ENCODE assay signal across 16 cellular contexts in genomic region chr2:602571-603366, GRCh38.
DNase-seq lines count a peak whose midpoint lies in the region; ATAC-seq and TF ChIP-seq lines count a peak whose summit lies in the region.
"Had no signal": no experiment of that assay in that cellular context is flagged by ENCODE, and none has a peak within 500 bp of the region (broad histone marks: within the 10 kb centered on the region; RNA-seq: fewer than 3 reads in every experiment).

No MANE protein-coding gene starts in this region.

- no peak for TF ChIP-seq RAD21 in SK-N-SH (IDR thresholded peaks at IDR 0.05; ENCODE audit: low read length)

- ATAC-seq in SK-N-SH treated with all-trans-retinoic acid at 6 μM for 48 hours (no peak), natural killer cell (no peak), HG03439 (IDR thresholded peaks at IDR 0.05; ENCODE audit: unreplicated experiment) (no peak)
- ATAC-seq: K562 had no signal

- H3K9ac ChIP-seq in SK-N-SH, result no peak overlapping the region
- no peak overlapping the region for H3K9ac ChIP-seq in endodermal cell (ENCODE audit: extremely low read depth, low read length, poor library complexity, severe bottlenecking)
- no peak overlapping the region for H3K9ac ChIP-seq in colonic mucosa (ENCODE audit: low read depth in 2 of 2, low read length in 2 of 2)
- H3K9ac ChIP-seq: BLaER1 treated with 17β-estradiol and CSF1 and Interleukin-3, amounts not matched to agents 10 nM and 100 nM had no signal

- no peak overlapping the region for H3K4me3 ChIP-seq in SK-N-SH (ENCODE audit: low read depth in 2 of 2, low read length in 1 of 2)
- H3K4me3 ChIP-seq in endodermal cell (ENCODE audit: low read length), result no peak overlapping the region
- H3K4me3 ChIP-seq in colonic mucosa, result no peak overlapping the region
- H3K4me3 ChIP-seq: BLaER1 treated with 17β-estradiol and CSF1 and Interleukin-3, amounts not matched to agents 10 nM and 100 nM; HAP-1; K562 had no signal

- H3K4me1 Mint-ChIP-seq in endodermal cell, result no peaks in the 10 kb centered on the region
- H3K4me1 Mint-ChIP-seq in natural killer cell, result no peaks in the 10 kb centered on the region

- no peak overlapping the region for H2AFZ ChIP-seq in SK-N-SH (ENCODE audit: low read depth)

- no peak overlapping the region for H3K27ac Mint-ChIP-seq in endodermal cell
- H3K27ac Mint-ChIP-seq in natural killer cell, result no peak overlapping the region

- H3K9me3 Mint-ChIP-seq in endodermal cell, result no peaks in the 10 kb centered on the region
- no peaks in the 10 kb centered on the region for H3K9me3 Mint-ChIP-seq in natural killer cell

- POLR2A ChIA-PET in SK-N-SH (lab: Yijun Ruan, JAX), result interaction anchor here (0.5 kb wide), 1 partner anchor 60 kb away, joined by 3 read pairs; no protein-coding TSS in a partner anchor

- H3K9me2 ChIP-seq in SK-N-SH, result no peaks in the 10 kb centered on the region

- no peaks in the 10 kb centered on the region for H3K79me2 ChIP-seq in SK-N-SH (ENCODE audit: insufficient read depth)

- H3K27me3 ChIP-seq in SK-N-SH (ENCODE audit: insufficient read depth) (no peaks in the 10 kb centered on the region), endodermal cell (ENCODE audit: control insufficient read depth, insufficient read depth, low read length, poor library complexity, severe bottlenecking) (no peaks in the 10 kb centered on the region), colonic mucosa (no peaks in the 10 kb centered on the region)
- H3K27me3 ChIP-seq: BLaER1 treated with 17β-estradiol and CSF1 and Interleukin-3, amounts not matched to agents 10 nM and 100 nM had no signal

- H3K27ac ChIP-seq in SK-N-SH (ENCODE audit: low read depth in 2 of 2, low read length in 1 of 2) (no peak overlapping the region), endodermal cell (ENCODE audit: low read depth, low read length) (no peak overlapping the region), colonic mucosa (no peak overlapping the region)
- H3K27ac ChIP-seq: 22Rv1; BLaER1 treated with 17β-estradiol and CSF1 and Interleukin-3, amounts not matched to agents 10 nM and 100 nM had no signal

- H3K4me3 Mint-ChIP-seq in endodermal cell, result no peak overlapping the region
- no peak overlapping the region for H3K4me3 Mint-ChIP-seq in natural killer cell

- DNase-seq in SK-N-SH (peak; percentile 33), endodermal cell (peak; percentile 37), natural killer cell (no peak), colonic mucosa (no peak)
- peak; percentile 12 for DNase-seq in stimulated activated CD4-positive, alpha-beta T cell treated with anti-CD3 and anti-CD28 coated beads, Interleukin-15, amount 100 ng/mL, for 24 hours
- no peak for DNase-seq in stimulated activated CD4-positive, alpha-beta T cell treated with anti-CD3 and anti-CD28 coated beads, Interleukin-1b, Interleukin-23, amount 100 ng/mL, for 48 hours
- DNase-seq: EL, NCI-H1092, NCI-H1694 treated with DMSO at 0.1 percent for 48 hours, SHP77 treated with DMSO at 0.1 percent for 48 hours had no signal

- TF ChIP-seq CTCF in SK-N-SH (IDR thresholded peaks at IDR 0.05) (no peak), endodermal cell (conservative IDR thresholded peaks at IDR 0.05) (no peak), natural killer cell (IDR thresholded peaks at IDR 0.05) (no peak), colonic mucosa (IDR thresholded peaks at IDR 0.05) (no peak)

- H3K27me3 Mint-ChIP-seq in endodermal cell (ENCODE audit: insufficient read depth) (no peaks in the 10 kb centered on the region), natural killer cell (ENCODE audit: low read depth in 2 of 2) (peaks cover 3 to 8% of the 10 kb centered on the region in 2 donors)

- H3K4me1 ChIP-seq in SK-N-SH (ENCODE audit: control insufficient read depth in 1 of 2, insufficient read depth in 2 of 2, low read depth in 1 of 2, low read length in 1 of 2) (peaks cover 0 to 24% of the 10 kb centered on the region in 2 experiments; a peak in 1 of 4 replicates), endodermal cell (ENCODE audit: control insufficient read depth, insufficient read depth, low read length) (no peaks in the 10 kb centered on the region), colonic mucosa (no peaks in the 10 kb centered on the region)
- H3K4me1 ChIP-seq: HAP-1 had no signal

- no peak for TF ChIP-seq EP300 in SK-N-SH (IDR thresholded peaks at IDR 0.05; ENCODE audit: borderline replicate concordance in 1 of 2, low read depth in 1 of 2, low read length in 1 of 2)

- 49% methylated on average over 13 of the region's 14 CpGs for WGBS in SK-N-SH (ENCODE audit: low lambda C conversion rate)
- WGBS in endodermal cell (ENCODE audit: insufficient coverage in 1 of 2, insufficient read length in 1 of 2), 2 experiments, result 90 to 92% methylated on average over 8 to 14 of the region's 14 CpGs

- no peaks in the 10 kb centered on the region for H4K20me1 ChIP-seq in SK-N-SH (ENCODE audit: insufficient read depth)

- H3K4me2 ChIP-seq in SK-N-SH, result no peak overlapping the region
- H3K4me2 ChIP-seq: BLaER1 treated with 17β-estradiol and CSF1 and Interleukin-3, amounts not matched to agents 10 nM and 100 nM had no signal

- H3F3A ChIP-seq in SK-N-SH (replicated peaks; ENCODE audit: insufficient read depth), result no peaks in the 10 kb centered on the region

- no peaks in the 10 kb centered on the region for H3K9me3 ChIP-seq in SK-N-SH
- H3K9me3 ChIP-seq in endodermal cell (ENCODE audit: control insufficient read depth, low read length), result no peaks in the 10 kb centered on the region
- H3K9me3 ChIP-seq in colonic mucosa, result no peaks in the 10 kb centered on the region
- H3K9me3 ChIP-seq: BLaER1 treated with 17β-estradiol and CSF1 and Interleukin-3, amounts not matched to agents 10 nM and 100 nM; HAP-1 had no signal

- no peaks in the 10 kb centered on the region for H3K36me3 ChIP-seq in SK-N-SH (replicated peaks in 1 of 2; ENCODE audit: control insufficient read depth in 1 of 2, insufficient read depth in 2 of 2, low read length in 1 of 2)
- H3K36me3 ChIP-seq in endodermal cell (ENCODE audit: control insufficient read depth, insufficient read depth, low read length), result no peaks in the 10 kb centered on the region
- no peaks in the 10 kb centered on the region for H3K36me3 ChIP-seq in colonic mucosa
- H3K36me3 ChIP-seq: BLaER1 treated with 17β-estradiol and CSF1 and Interleukin-3, amounts not matched to agents 10 nM and 100 nM; HAP-1 had no signal

- H3K36me3 Mint-ChIP-seq in endodermal cell (ENCODE audit: low read depth) (no peaks in the 10 kb centered on the region), natural killer cell (no peaks in the 10 kb centered on the region)

- CTCF ChIA-PET in SK-N-SH (lab: Yijun Ruan, JAX), result interaction anchor here (1.0 to 1.2 kb wide), 2 partner anchors 11 to 34 kb away, joined by 3 to 4 read pairs; no protein-coding TSS in a partner anchor

- intact Hi-C loops in natural killer cell (cut with micrococcal nuclease), result no loop called here
- intact Hi-C loops in colonic mucosa (cut with DNase I), result no loop called here

TF ChIP-seq in SK-N-SH, 30 proteins besides CTCF, POLR2A, EP300 and RAD21 (continues in another document):
- TF ChIP-seq TCF12 (IDR thresholded peaks at IDR 0.05) (no peak), PBX3 (IDR thresholded peaks at IDR 0.05) (no peak)

TF ChIP-seq in SK-N-SH treated with all-trans-retinoic acid at 6 μM for 48 hours, 23 proteins besides CTCF, POLR2A, EP300 and RAD21 (continues in another document):
- TF ChIP-seq ZNF70 (CRISPR knock-in tag; IDR thresholded peaks at IDR 0.05) (no peak), SNAI2 (CRISPR knock-in tag; IDR thresholded peaks at IDR 0.05) (no peak), ZFP3 (CRISPR knock-in tag; IDR thresholded peaks at IDR 0.05) (no peak), ZC3H10 (CRISPR knock-in tag; IDR thresholded peaks at IDR 0.05) (no peak), PATZ1 (CRISPR knock-in tag; IDR thresholded peaks at IDR 0.05; ENCODE audit: borderline replicate concordance) (no peak), OSR1 (CRISPR knock-in tag; IDR thresholded peaks at IDR 0.05) (no peak), TOX (CRISPR knock-in tag; IDR thresholded peaks at IDR 0.05; ENCODE audit: borderline replicate concordance) (no peak), POU6F1 (CRISPR knock-in tag; IDR thresholded peaks at IDR 0.05; ENCODE audit: borderline replicate concordance, low read depth) (no peak)

Comparison
In these comparisons a context has a peak if more than half of its experiments do, and no peak if none do; other contexts are left out.
1. DNase-seq: peak in SK-N-SH (single experiment), stimulated activated CD4-positive, alpha-beta T cell treated with anti-CD3 and anti-CD28 coated beads, Interleukin-15, amount 100 ng/mL, for 24 hours (single experiment) and endodermal cell (single experiment); none in stimulated activated CD4-positive, alpha-beta T cell treated with anti-CD3 and anti-CD28 coated beads, Interleukin-1b, Interleukin-23, amount 100 ng/mL, for 48 hours (single experiment), natural killer cell (single experiment) and colonic mucosa (single experiment).